Comparison of ENCODE assay signal across 8 cellular contexts in genomic region chr13:39415403-39415802, GRCh38.
DNase-seq lines count a peak whose midpoint lies in the region; ATAC-seq and TF ChIP-seq lines count a peak whose summit lies in the region.

No MANE protein-coding gene starts in this region.

- peaks cover 8% of the 10 kb centered on the region for H3K27me3 Mint-ChIP-seq in activated T-cell treated with anti-CD3 and anti-CD28 coated beads, Interleukin-2, amount 50 U/mL, for 4 hours (ENCODE audit: low read depth)

- no peaks in the 10 kb centered on the region for H3K4me1 Mint-ChIP-seq in activated T-cell treated with anti-CD3 and anti-CD28 coated beads, Interleukin-2, amount 50 U/mL, for 4 hours (ENCODE audit: low read depth)

- H3K36me3 Mint-ChIP-seq in activated T-cell treated with anti-CD3 and anti-CD28 coated beads, Interleukin-2, amount 50 U/mL, for 4 hours (ENCODE audit: insufficient read depth) = no peaks in the 10 kb centered on the region

- H3K9me3 Mint-ChIP-seq in activated T-cell treated with anti-CD3 and anti-CD28 coated beads, Interleukin-2, amount 50 U/mL, for 4 hours = no peaks in the 10 kb centered on the region

- ATAC-seq in HG03025 (IDR thresholded peaks at IDR 0.05; ENCODE audit: low FRiP score, unreplicated experiment) = no peak
- ATAC-seq in activated T-cell treated with anti-CD3 and anti-CD28 coated beads, Interleukin-2, amount 50 U/mL, for 4 hours = no peak

- H3K27ac ChIP-seq in C4-2B = no peak overlapping the region

- TF ChIP-seq CTCF in C4-2B (conservative IDR thresholded peaks at IDR 0.05) (peak; percentile 24; the same call in 1 of the 2 replicates), astrocyte of the spinal cord (IDR thresholded peaks at IDR 0.05; ENCODE audit: low read depth, low read length) (peak; percentile 64)

- H3K4me3 ChIP-seq in astrocyte of the spinal cord (ENCODE audit: low read depth, low read length) = no peak overlapping the region

- in situ Hi-C loops in astrocyte of the spinal cord (cut with HindIII; ENCODE audit: low sequenced_read_pairs) = no loop called here

- H3K4me3 Mint-ChIP-seq in activated T-cell treated with anti-CD3 and anti-CD28 coated beads, Interleukin-2, amount 50 U/mL, for 4 hours = no peak overlapping the region

- DNase-seq in Kasumi-1 (lab: John Stamatoyannopoulos, UW) (peak; percentile 16 to 20), astrocyte of the spinal cord (ENCODE audit: low read depth, low spot score) (peak; percentile 51), iris pigment epithelial cell (ENCODE audit: low read depth) (peak; percentile 63), ureter (ENCODE audit: low spot score) (peak; percentile 51), activated gamma-delta T cell treated with Interleukin-2 at 50 U/mL for 16 hours (no peak)
- no peak for DNase-seq in activated T-cell treated with anti-CD3 and anti-CD28 coated beads, Interleukin-2, amount 50 U/mL, for 4 hours

Comparison
In these comparisons a context has a peak if more than half of its experiments do, and no peak if none do; other contexts are left out.
1. DNase-seq: peak in Kasumi-1 (2 of 2), astrocyte of the spinal cord (single experiment), iris pigment epithelial cell (single experiment) and ureter (single experiment); none in activated gamma-delta T cell treated with Interleukin-2 at 50 U/mL for 16 hours (single experiment) and activated T-cell treated with anti-CD3 and anti-CD28 coated beads, Interleukin-2, amount 50 U/mL, for 4 hours (single experiment).